Comparison of ENCODE assay signal across 17 cellular contexts in genomic region chr19:33505823-33506222, GRCh38. TPM values are rescaled to one million over a fixed set of nuclear protein-coding genes. Genes with fewer than 3 reads are reported as not detected.
DNase-seq lines count a peak whose midpoint lies in the region; ATAC-seq and TF ChIP-seq lines count a peak whose summit lies in the region.
"Had no signal": no experiment of that assay in that cellular context is flagged by ENCODE, and none has a peak within 500 bp of the region (broad histone marks: within the 10 kb centered on the region; RNA-seq: fewer than 3 reads in every experiment).

No MANE protein-coding gene starts in this region.

- TF ChIP-seq RAD21 in IMR-90 (IDR thresholded peaks at IDR 0.05; ENCODE audit: low read length) = no peak

- no peaks in the 10 kb centered on the region for H3K4me1 Mint-ChIP-seq in Caco-2 (ENCODE audit: low read depth, unreplicated experiment)
- peaks cover 39% of the 10 kb centered on the region for H3K4me1 Mint-ChIP-seq in brain
- peaks cover 33% of the 10 kb centered on the region for H3K4me1 Mint-ChIP-seq in neural progenitor cell

- no peak overlapping the region for H3K4me3 ChIP-seq in Caco-2 (ENCODE audit: low read depth, low read length)
- no peak overlapping the region for H3K4me3 ChIP-seq in IMR-90 (ENCODE audit: insufficient read depth, low read depth, low read length)
- H3K4me3 ChIP-seq in neural progenitor cell = no peak overlapping the region
- H3K4me3 ChIP-seq: BLaER1, HAP-1 had no signal

- 100% methylated on average over 1 of the region's 1 CpG; no CpG with 5 or more reads in 1 of the 2 experiments for WGBS in IMR-90 (ENCODE audit: extremely low coverage in 2 of 2, insufficient read length in 1 of 2), 2 experiments

- H2AFZ ChIP-seq in IMR-90 (replicated peaks; ENCODE audit: low read length, poor library complexity) = peak overlapping the region; percentile 14
- H2AFZ ChIP-seq in neural progenitor cell (replicated peaks) = no peak overlapping the region

- H2BK15ac ChIP-seq in IMR-90 (ENCODE audit: low read depth, low read length) = no peak overlapping the region

- TF ChIP-seq POLR2A in IMR-90 (IDR thresholded peaks at IDR 0.05; ENCODE audit: low read depth, low read length) = no peak

- H3K9me1 ChIP-seq in IMR-90 (ENCODE audit: insufficient read depth, low read length) = peaks cover 14% of the 10 kb centered on the region; the same call in 1 of the 2 replicates

- no peak for TF ChIP-seq CTCF in Caco-2 (IDR thresholded peaks at IDR 0.05; ENCODE audit: insufficient read depth in 1 of 2, low read depth in 1 of 2, low read length in 1 of 2, severe bottlenecking in 1 of 2, unreplicated experiment in 1 of 2)
- TF ChIP-seq CTCF in IMR-90 (conservative IDR thresholded peaks at IDR 0.05; ENCODE audit: low read depth, low read length) = no peak
- no peak for TF ChIP-seq CTCF in brain (conservative IDR thresholded peaks at IDR 0.05)
- no peak for TF ChIP-seq CTCF in neural progenitor cell (IDR thresholded peaks at IDR 0.05)

- H4K20me1 ChIP-seq in IMR-90 (ENCODE audit: insufficient read depth, low read length) (peaks cover 8% of the 10 kb centered on the region), neural progenitor cell (ENCODE audit: low read depth) (no peaks in the 10 kb centered on the region)

- H3K9me3 Mint-ChIP-seq in Caco-2 (ENCODE audit: unreplicated experiment) = no peaks in the 10 kb centered on the region
- H3K9me3 Mint-ChIP-seq in brain = no peaks in the 10 kb centered on the region
- no peaks in the 10 kb centered on the region for H3K9me3 Mint-ChIP-seq in neural progenitor cell
- H3K9me3 Mint-ChIP-seq: CD8-positive, alpha-beta T cell; IgD-negative memory B cell had no signal

- no peak overlapping the region for H3K56ac ChIP-seq in IMR-90 (ENCODE audit: extremely low read depth, insufficient read depth, low read length)

- H3K79me2 ChIP-seq in neural progenitor cell (ENCODE audit: low read depth) = no peaks in the 10 kb centered on the region

- H2BK20ac ChIP-seq in IMR-90 (ENCODE audit: low read depth, low read length) = no peak overlapping the region

- H3K36me3 Mint-ChIP-seq in Caco-2 (ENCODE audit: insufficient read depth, unreplicated experiment) = peaks cover 13% of the 10 kb centered on the region
- H3K36me3 Mint-ChIP-seq in brain = no peaks in the 10 kb centered on the region
- H3K36me3 Mint-ChIP-seq in neural progenitor cell = no peaks in the 10 kb centered on the region

- H3K4me3 Mint-ChIP-seq in Caco-2 (ENCODE audit: unreplicated experiment) (no peak overlapping the region), brain (no peak overlapping the region), neural progenitor cell (peak overlapping the region; percentile 27)
- H3K4me3 Mint-ChIP-seq: CD8-positive, alpha-beta T cell; IgD-negative memory B cell had no signal

- dilution Hi-C loops in IMR-90 (cut with HindIII; ENCODE audit: low sequenced_read_pairs, unreplicated experiment) = no loop called here

- in situ Hi-C loops in IMR-90 (cut with MboI; ENCODE audit: low sequenced_read_pairs) = no loop called here

- H3K27ac ChIP-seq in IMR-90 (ENCODE audit: insufficient read depth, low read length) = no peak overlapping the region
- no peak overlapping the region for H3K27ac ChIP-seq in neural progenitor cell
- H3K27ac ChIP-seq: BLaER1, HL-60 had no signal

- peak overlapping the region; percentile 85 for H2BK5ac ChIP-seq in IMR-90 (ENCODE audit: low read depth, low read length, poor library complexity, severe bottlenecking)

- H4K5ac ChIP-seq in IMR-90 (ENCODE audit: low read depth, low read length) = no peak overlapping the region

- H3K23ac ChIP-seq in IMR-90 (ENCODE audit: low read depth, low read length) = no peak overlapping the region

- H2AK5ac ChIP-seq in IMR-90 (ENCODE audit: low read depth, low read length) = no peak overlapping the region

- peaks cover 1% of the 10 kb centered on the region for H3K36me3 ChIP-seq in Caco-2 (ENCODE audit: control insufficient read depth, insufficient read depth, low read length)
- H3K36me3 ChIP-seq in IMR-90 (ENCODE audit: control insufficient read depth, insufficient read depth, low read length) = peaks cover 3% of the 10 kb centered on the region
- H3K36me3 ChIP-seq in neural progenitor cell = no peaks in the 10 kb centered on the region
- H3K36me3 ChIP-seq: HAP-1 had no signal

- no peak overlapping the region for H3K4ac ChIP-seq in IMR-90 (ENCODE audit: low read depth, low read length)

- H3K27me3 ChIP-seq in Caco-2 (replicated peaks; ENCODE audit: control insufficient read depth, insufficient read depth, low read length) (no peaks in the 10 kb centered on the region), IMR-90 (ENCODE audit: control insufficient read depth, insufficient read depth, low read length) (no peaks in the 10 kb centered on the region), neural progenitor cell (no peaks in the 10 kb centered on the region)
- H3K27me3 ChIP-seq: BLaER1 had no signal

- no peak overlapping the region for H3K18ac ChIP-seq in IMR-90 (ENCODE audit: low read depth, low read length)

- H3K27me3 Mint-ChIP-seq in Caco-2 (ENCODE audit: insufficient read depth, unreplicated experiment) = no peaks in the 10 kb centered on the region
- H3K27me3 Mint-ChIP-seq in brain = no peaks in the 10 kb centered on the region
- H3K27me3 Mint-ChIP-seq in neural progenitor cell (ENCODE audit: insufficient read depth, low read depth) = peaks cover under 1% of the 10 kb centered on the region
- H3K27me3 Mint-ChIP-seq: IgD-negative memory B cell had no signal

- no peak overlapping the region for H3K9ac ChIP-seq in IMR-90 (ENCODE audit: low read depth, low read length)
- H3K9ac ChIP-seq in neural progenitor cell = no peak overlapping the region
- H3K9ac ChIP-seq: BLaER1 had no signal

- peak overlapping the region; percentile 28 for H2AK9ac ChIP-seq in IMR-90 (replicated peaks; ENCODE audit: low read depth, low read length, poor library complexity)

- POLR2A ChIA-PET in Caco-2 (lab: Charles Lee) (no interaction called here), IMR-90 (lab: Charles Lee; ENCODE audit: unreplicated experiment) (no interaction called here)

- H4K91ac ChIP-seq in IMR-90 (ENCODE audit: insufficient read depth, low read depth, low read length) = no peak overlapping the region

- no peak for DNase-seq in Caco-2
- DNase-seq in IMR-90 = no peak
- DNase-seq in neural progenitor cell (ENCODE audit: low spot score) = no peak
- DNase-seq in anterior cingulate cortex (lab: John Stamatoyannopoulos, UW) = no peak
- no peak for DNase-seq in NCI-H524 (lab: John Stamatoyannopoulos, UW)
- DNase-seq in mesenteric fat pad (ENCODE audit: low spot score) = no peak
- DNase-seq: CD8-positive, alpha-beta T cell; NCI-H1092 treated with DMSO at 0.1 percent for 48 hours; NCI-H2081; NCI-H2171 treated with DMSO at 0.1 percent for 48 hours; NCI-H446 had no signal

- H3K4me2 ChIP-seq in IMR-90 (ENCODE audit: low read depth, low read length) (no peak overlapping the region), neural progenitor cell (no peak overlapping the region)
- H3K4me2 ChIP-seq: BLaER1 had no signal

- H4K8ac ChIP-seq in IMR-90 (ENCODE audit: low read depth in 2 of 2, low read length in 2 of 2) = no peak overlapping the region

- H2BK120ac ChIP-seq in IMR-90 (ENCODE audit: low read depth, low read length) = no peak overlapping the region

- no peaks in the 10 kb centered on the region for H3F3A ChIP-seq in neural progenitor cell (ENCODE audit: low read depth)

- intact Hi-C loops in Caco-2 (cut with micrococcal nuclease; ENCODE audit: unreplicated experiment) (no loop called here), IMR-90 (cut with micrococcal nuclease) (no loop called here)

- CTCF ChIA-PET in Caco-2 (lab: Charles Lee) = no interaction called here
- CTCF ChIA-PET in IMR-90 (lab: Yijun Ruan, JAX) = no interaction called here

- H3K27ac Mint-ChIP-seq in Caco-2 (ENCODE audit: unreplicated experiment) = peak overlapping the region; percentile 6
- peak overlapping the region in 4 of 5 experiments; percentile 22 to 76 (median 48) for H3K27ac Mint-ChIP-seq in brain
- H3K27ac Mint-ChIP-seq in neural progenitor cell = peak overlapping the region; percentile 13
- H3K27ac Mint-ChIP-seq: CD8-positive, alpha-beta T cell; IgD-negative memory B cell had no signal

- H3K79me1 ChIP-seq in IMR-90 (ENCODE audit: low read depth in 1 of 2, low read length in 2 of 2) = peaks cover 6 to 16% of the 10 kb centered on the region in 2 experiments; a peak in 3 of 4 replicates

- no peak for ATAC-seq in IMR-90 (ENCODE audit: low read depth)
- ATAC-seq: CD8-positive, alpha-beta T cell; Right ventricle myocardium inferior had no signal

- no peak overlapping the region for H3K14ac ChIP-seq in IMR-90 (replicated peaks; ENCODE audit: low read depth, low read length)

- H3K9me3 ChIP-seq in Caco-2 (no peaks in the 10 kb centered on the region), IMR-90 (ENCODE audit: control insufficient read depth, insufficient read depth, low read length) (no peaks in the 10 kb centered on the region), neural progenitor cell (ENCODE audit: low read depth) (no peaks in the 10 kb centered on the region)
- H3K9me3 ChIP-seq: BLaER1, HAP-1 had no signal

- no peaks in the 10 kb centered on the region for H3K4me1 ChIP-seq in Caco-2
- no peaks in the 10 kb centered on the region for H3K4me1 ChIP-seq in IMR-90 (ENCODE audit: control insufficient read depth, insufficient read depth, low read length)
- H3K4me1 ChIP-seq in neural progenitor cell = no peaks in the 10 kb centered on the region
- H3K4me1 ChIP-seq: BLaER1, HAP-1 had no signal

- BruUV-seq in Caco-2 (replicated peaks; lab: Mats Ljungman, UMichigan) (no TSS peak), IMR-90 (replicated peaks; lab: Mats Ljungman, UMichigan) (no TSS peak)

TF ChIP-seq in IMR-90, 13 proteins besides CTCF, POLR2A, EP300 and RAD21:
- no peak for TF ChIP-seq CHD1 (IDR thresholded peaks at IDR 0.05; ENCODE audit: low read depth, low read length)

RNA-seq across cellular contexts. Expression of gene PEPD, which starts 15.8 kb away (rescaled TPM):
- 116 and 123 TPM in 2 replicates for total RNA-seq in Caco-2 (2022)
- 36.7 and 41.1 TPM in 2 replicates for total RNA-seq in IMR-90 (2012; rRNA removed)
- 88.4 and 94.4 TPM in 2 replicates for polyA plus RNA-seq in IMR-90 (2012; rRNA removed)
- polyA plus RNA-seq in IMR-90 (2012; cell fraction: cytosol; rRNA removed) = 129 and 204 TPM in 2 replicates
- polyA plus RNA-seq in IMR-90 (2012; cell fraction: nucleus; rRNA removed; ENCODE audit: low replicate concordance) = 37.0 and 72.0 TPM in 2 replicates
- 239 TPM for polyA plus RNA-seq in brain (ENCODE audit: insufficient read depth, low read depth, low replicate concordance)
- total RNA-seq in neural progenitor cell (ENCODE audit: low replicate concordance) = 47.0 and 55.1 TPM in 2 replicates
- total RNA-seq in mesenteric fat pad = 97.0 TPM
